In the genomic region with DNA sequence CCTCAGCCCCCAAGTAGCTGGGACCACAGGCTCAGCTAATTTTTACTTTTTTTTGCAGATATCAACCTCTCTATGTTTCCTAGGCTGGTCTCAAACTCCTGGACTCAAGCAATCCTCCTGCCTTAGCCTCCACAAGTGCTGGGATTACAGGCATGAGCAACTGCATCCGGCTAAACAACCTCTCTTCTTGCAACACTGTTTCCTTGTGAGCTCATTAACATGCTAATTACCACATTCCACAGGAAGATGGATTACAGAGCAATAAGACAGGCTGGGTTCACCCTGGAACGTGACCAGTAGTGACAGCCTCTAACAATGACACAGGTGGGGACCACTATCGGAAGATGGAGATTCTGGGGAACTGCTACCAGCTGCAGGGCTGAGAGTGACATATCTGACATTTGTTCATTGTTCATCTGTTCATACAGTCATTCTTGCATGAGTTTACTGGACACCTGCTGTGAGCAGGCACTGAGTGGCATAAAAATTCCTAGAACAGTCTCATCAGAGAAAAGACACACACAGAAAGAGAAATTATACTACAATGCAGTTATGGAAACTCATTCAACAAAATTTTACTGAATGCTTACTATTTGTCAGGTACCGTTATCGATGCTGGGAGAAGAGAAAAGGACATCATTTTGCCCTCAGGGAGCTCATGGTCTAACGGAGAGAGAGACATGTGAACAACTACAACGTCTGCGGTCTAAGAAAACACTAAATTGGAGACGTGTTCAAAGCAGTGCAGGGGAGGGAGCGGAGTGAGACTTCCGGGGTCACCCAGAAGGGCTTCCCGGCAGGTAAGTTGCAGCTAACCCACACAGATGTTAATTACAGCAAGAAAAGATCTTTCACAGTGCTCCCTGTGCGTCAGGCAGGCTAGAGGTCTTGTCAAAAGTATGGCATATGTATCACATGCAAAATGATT, we compare ENCODE assay signal across 12 cellular contexts. TPM values are rescaled to one million over a fixed set of nuclear protein-coding genes. Genes with fewer than 3 reads are reported as not detected.
A peak's percentile ranks its signal among the peaks of the same experiment; 100 is the strongest.
DNase-seq lines count a peak whose midpoint lies in the region; ATAC-seq and TF ChIP-seq lines count a peak whose summit lies in the region.
"Had no signal": no experiment of that assay in that cellular context is flagged by ENCODE, and none has a peak within 500 bp of the region (broad histone marks: within the 10 kb centered on the region; RNA-seq: fewer than 3 reads in every experiment).

No MANE protein-coding gene starts in this region.

- H3K27me3 Mint-ChIP-seq in GM23338 (ENCODE audit: insufficient read depth, low read depth, poor library complexity), result peaks cover 5% of the 10 kb centered on the region
- H3K27me3 Mint-ChIP-seq in osteocyte (ENCODE audit: unreplicated experiment), result no peaks in the 10 kb centered on the region

- CTCF ChIA-PET in PC-3 (lab: Charles Lee), result no interaction called here

- H3K9me2 ChIP-seq in GM23338 (ENCODE audit: insufficient read depth) (no peaks in the 10 kb centered on the region), PC-3 (replicated peaks; ENCODE audit: low read length) (no peaks in the 10 kb centered on the region)

- H2AFZ ChIP-seq in GM23338 (no peak overlapping the region), PC-3 (ENCODE audit: low read length) (no peak overlapping the region)

- BruUV-seq in PC-3 (replicated peaks; lab: Mats Ljungman, UMichigan), result no TSS peak

- DNase-seq in GM23338 (ENCODE audit: low spot score) (peak; percentile 71), PC-3 (no peak), epithelial cell of esophagus (ENCODE audit: low read depth) (peak; percentile 16), osteocyte (ENCODE audit: extremely low spot score, unreplicated experiment) (peak; percentile 36), DMS153 (lab: John Stamatoyannopoulos, UW) (no peak), nucleus accumbens (lab: John Stamatoyannopoulos, UW) (no peak), NCI-H748 (lab: John Stamatoyannopoulos, UW; ENCODE audit: unreplicated experiment) (no peak)
- DNase-seq in activated CD4-positive, alpha-beta T cell treated with anti-CD3 and anti-CD28 coated beads, Interleukin-2, amount 50 U/mL, for 4 hours, result no peak
- DNase-seq: foreskin melanocyte had no signal

- H3K4me3 ChIP-seq in GM23338, result peak overlapping the region; percentile 43
- H3K4me3 ChIP-seq in PC-3 (ENCODE audit: low read length), result no peak overlapping the region
- H3K4me3 ChIP-seq in epithelial cell of esophagus (ENCODE audit: low read length), result no peak overlapping the region
- H3K4me3 ChIP-seq: coronary artery, lung had no signal

- ATAC-seq in GM23338, result peak; percentile 82
- no peak for ATAC-seq in PC-3

- peak overlapping the region; percentile 58 for H3K4me3 Mint-ChIP-seq in GM23338
- H3K4me3 Mint-ChIP-seq in osteocyte (ENCODE audit: unreplicated experiment), result no peak overlapping the region

- H3K9ac ChIP-seq in PC-3 (ENCODE audit: low read length), result no peak overlapping the region

- H3K4me1 Mint-ChIP-seq in GM23338 (peaks cover 30% of the 10 kb centered on the region), osteocyte (ENCODE audit: unreplicated experiment) (peaks cover 12% of the 10 kb centered on the region)

- intact Hi-C loops in PC-3 (cut with micrococcal nuclease), result loop anchor here (2.0 kb wide), 1 partner anchor 23 kb away; no protein-coding TSS in a partner anchor

- POLR2A ChIA-PET in PC-3 (lab: Charles Lee; ENCODE audit: unreplicated experiment), result no interaction called here

- H3K4me1 ChIP-seq in GM23338 (ENCODE audit: insufficient read depth) (peaks cover 28% of the 10 kb centered on the region), PC-3 (ENCODE audit: insufficient read depth, low read length) (peaks cover 13% of the 10 kb centered on the region)

- no peaks in the 10 kb centered on the region for H4K20me1 ChIP-seq in GM23338 (replicated peaks; ENCODE audit: insufficient read depth)
- no peaks in the 10 kb centered on the region for H4K20me1 ChIP-seq in PC-3 (ENCODE audit: low read length)

- H3K79me2 ChIP-seq in GM23338 (replicated peaks; ENCODE audit: insufficient read depth), result no peaks in the 10 kb centered on the region
- H3K79me2 ChIP-seq in PC-3 (ENCODE audit: low read length), result no peaks in the 10 kb centered on the region

- H3K36me3 ChIP-seq in GM23338 (ENCODE audit: insufficient read depth) (no peaks in the 10 kb centered on the region), PC-3 (ENCODE audit: low read depth, low read length) (no peaks in the 10 kb centered on the region)

- H3K27me3 ChIP-seq in GM23338 (ENCODE audit: insufficient read depth) (no peaks in the 10 kb centered on the region), PC-3 (ENCODE audit: low read length) (no peaks in the 10 kb centered on the region)

- H3K27ac Mint-ChIP-seq in GM23338, result peak overlapping the region; percentile 51; the same call in 1 of the 2 replicates
- H3K27ac Mint-ChIP-seq in osteocyte (ENCODE audit: unreplicated experiment), result no peak overlapping the region

- TF ChIP-seq CTCF in GM23338 (conservative IDR thresholded peaks at IDR 0.05; ENCODE audit: low read depth in 2 of 2) (no peak), PC-3 (conservative IDR thresholded peaks at IDR 0.05; ENCODE audit: low read depth, low read length) (no peak), epithelial cell of esophagus (IDR thresholded peaks at IDR 0.05; ENCODE audit: insufficient read depth, low read depth, low read length, missing control alignments) (no peak), osteocyte (IDR thresholded peaks at IDR 0.05) (no peak)

- no peaks in the 10 kb centered on the region; the same call in 2 of the 3 replicates for H3K36me3 Mint-ChIP-seq in GM23338 (ENCODE audit: low read depth)
- peaks cover 5% of the 10 kb centered on the region for H3K36me3 Mint-ChIP-seq in osteocyte (ENCODE audit: unreplicated experiment)

- H3K27ac ChIP-seq in GM23338 (ENCODE audit: low read depth) (peak overlapping the region; percentile 80), PC-3 (ENCODE audit: low read length) (no peak overlapping the region)
- H3K27ac ChIP-seq: coronary artery had no signal

- peaks cover 7% of the 10 kb centered on the region; the same call in 1 of the 2 replicates for H3F3A ChIP-seq in GM23338 (replicated peaks; ENCODE audit: low read depth)
- no peaks in the 10 kb centered on the region for H3F3A ChIP-seq in PC-3 (ENCODE audit: low read length, unreplicated experiment)

- H3K9me3 Mint-ChIP-seq in GM23338 (no peaks in the 10 kb centered on the region), osteocyte (ENCODE audit: unreplicated experiment) (no peaks in the 10 kb centered on the region)

- peak overlapping the region; percentile 68 for H3K4me2 ChIP-seq in GM23338
- H3K4me2 ChIP-seq in PC-3 (ENCODE audit: low read length), result peak overlapping the region; percentile 44; the same call in 1 of the 2 replicates

- no peaks in the 10 kb centered on the region for H3K9me3 ChIP-seq in PC-3 (ENCODE audit: low read length)

TF ChIP-seq in GM23338, 12 proteins besides CTCF, POLR2A, EP300 and RAD21:
- TF ChIP-seq ZNF331 (CRISPR knock-in tag; IDR thresholded peaks at IDR 0.05; ENCODE audit: low read depth), result no peak
- no peak for TF ChIP-seq NANOG (IDR thresholded peaks at IDR 0.05; ENCODE audit: borderline replicate concordance)
- TF ChIP-seq, protein P1, sequence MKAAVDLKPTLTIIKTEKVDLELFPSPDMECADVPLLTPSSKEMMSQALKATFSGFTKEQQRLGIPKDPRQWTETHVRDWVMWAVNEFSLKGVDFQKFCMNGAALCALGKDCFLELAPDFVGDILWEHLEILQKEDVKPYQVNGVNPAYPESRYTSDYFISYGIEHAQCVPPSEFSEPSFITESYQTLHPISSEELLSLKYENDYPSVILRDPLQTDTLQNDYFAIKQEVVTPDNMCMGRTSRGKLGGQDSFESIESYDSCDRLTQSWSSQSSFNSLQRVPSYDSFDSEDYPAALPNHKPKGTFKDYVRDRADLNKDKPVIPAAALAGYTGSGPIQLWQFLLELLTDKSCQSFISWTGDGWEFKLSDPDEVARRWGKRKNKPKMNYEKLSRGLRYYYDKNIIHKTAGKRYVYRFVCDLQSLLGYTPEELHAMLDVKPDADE (IDR thresholded peaks at IDR 0.05), result 0 out of 2 replicates have a peak, but pooled peaks have one; percentile 27
- TF ChIP-seq EZH2phosphoT487 (IDR thresholded peaks at IDR 0.05; ENCODE audit: unreplicated experiment), result no peak
- TF ChIP-seq ZNF114 (CRISPR knock-in tag; IDR thresholded peaks at IDR 0.05), result no peak
- TF ChIP-seq JUNB (IDR thresholded peaks at IDR 0.05; ENCODE audit: unreplicated experiment), result no peak

RNA-seq across cellular contexts. Expression of a gene that starts 37.6 kb away (rescaled TPM):
- 1.2 and 1.7 TPM in 2 replicates for total RNA-seq in GM23338 (2014; rRNA removed; shearing (Covaris generic))
- polyA plus RNA-seq in GM23338 (2016; fragmentation: Nextera tagmentation; extraction: Ambion mirVana), result 2.4 and 2.7 TPM in 2 replicates
- total RNA-seq in PC-3 (2014; rRNA removed) (0.35 and 0.58 TPM in 2 replicates), osteocyte (1.6 and 2.5 TPM in 2 replicates)
- total RNA-seq: pulmonary artery endothelial cell had no signal

Comparison
In these comparisons a context has a peak if more than half of its experiments do, and no peak if none do; other contexts are left out.
1. DNase-seq: peak in GM23338 (single experiment), epithelial cell of esophagus (single experiment) and osteocyte (single experiment); none in PC-3 (single experiment), DMS153 (single experiment), nucleus accumbens (0 of 56), activated CD4-positive, alpha-beta T cell treated with anti-CD3 and anti-CD28 coated beads, Interleukin-2, amount 50 U/mL, for 4 hours (0 of 2) and NCI-H748 (single experiment).